Comparison of ENCODE assay signal across 18 cellular contexts in genomic region chr15:34644061-34644460, GRCh38.
DNase-seq lines count a peak whose midpoint lies in the region; FAIRE-seq and TF ChIP-seq lines count a peak whose summit lies in the region.
"Had no signal": no experiment of that assay in that cellular context is flagged by ENCODE, and none has a peak within 500 bp of the region (broad histone marks: within the 10 kb centered on the region; RNA-seq: fewer than 3 reads in every experiment).

No MANE protein-coding gene starts in this region.

- H3K9ac ChIP-seq in astrocyte (ENCODE audit: low read length), result no peak overlapping the region

- peaks cover 7% of the 10 kb centered on the region for H3K4me1 ChIP-seq in astrocyte (ENCODE audit: insufficient read depth, low read length)
- no peaks in the 10 kb centered on the region for H3K4me1 ChIP-seq in OCI-LY7 (ENCODE audit: insufficient read depth, low read length, poor library complexity, severe bottlenecking)

- H3K27me3 Mint-ChIP-seq in astrocyte (ENCODE audit: low read depth, unreplicated experiment) (no peaks in the 10 kb centered on the region), nephron progenitor cell (ENCODE audit: low read depth, poor library complexity) (peaks cover 11% of the 10 kb centered on the region)

- H3K4me2 ChIP-seq in astrocyte (ENCODE audit: low read length), result peak overlapping the region; percentile 43
- H3K4me2 ChIP-seq in OCI-LY7 (ENCODE audit: low read length), result no peak overlapping the region

- H3K27ac ChIP-seq in astrocyte (ENCODE audit: low read depth, low read length) (peak overlapping the region; percentile 55), OCI-LY7 (ENCODE audit: low read depth, low read length, poor library complexity, severe bottlenecking) (no peak overlapping the region)
- H3K27ac ChIP-seq: WERI-Rb-1 had no signal

- POLR2A ChIA-PET in OCI-LY7 (lab: Charles Lee), result no interaction called here

- CTCF ChIA-PET in OCI-LY7 (lab: Charles Lee; ENCODE audit: unreplicated experiment), result no interaction called here

- DNase-seq in A172 (ENCODE audit: low spot score) (peak; percentile 71), HCEC 1CT (peak; percentile 93), astrocyte (ENCODE audit: low read depth) (peak; percentile 91), glomerular visceral epithelial cell (ENCODE audit: extremely low spot score) (peak; percentile 33), SHP77 treated with DMSO at 0.1 percent for 48 hours (lab: John Stamatoyannopoulos, UW) (no peak), nephron progenitor cell (no peak), OCI-LY7 (ENCODE audit: low spot score) (no peak), HUDEP-2 (lab: John Stamatoyannopoulos, UW; ENCODE audit: unreplicated experiment in 76 of 76) (no peak)
- DNase-seq: DMS153, hippocampal formation, NCI-H1092 treated with DMSO at 0.1 percent for 48 hours, NCI-H524 treated with DMSO at 0.1 percent for 48 hours, nucleus accumbens, SHP77, trophoblast cell, WERI-Rb-1 had no signal

- no peaks in the 10 kb centered on the region for H3K9me3 ChIP-seq in astrocyte (ENCODE audit: insufficient read depth, low read depth, low read length)
- no peaks in the 10 kb centered on the region for H3K9me3 ChIP-seq in OCI-LY7 (ENCODE audit: low read length)

- H3K4me1 Mint-ChIP-seq in astrocyte (ENCODE audit: low read depth, unreplicated experiment) (peaks cover 11% of the 10 kb centered on the region), nephron progenitor cell (peaks cover 5% of the 10 kb centered on the region)

- H3K79me2 ChIP-seq in astrocyte (ENCODE audit: insufficient read depth, low read length), result no peaks in the 10 kb centered on the region
- H3K79me2 ChIP-seq in OCI-LY7 (ENCODE audit: insufficient read depth, low read depth, low read length), result no peaks in the 10 kb centered on the region

- H4K20me1 ChIP-seq in astrocyte (ENCODE audit: insufficient read depth, low read length), result no peaks in the 10 kb centered on the region
- H4K20me1 ChIP-seq in OCI-LY7 (ENCODE audit: insufficient read depth, low read length), result no peaks in the 10 kb centered on the region

- no peaks in the 10 kb centered on the region for H3K36me3 Mint-ChIP-seq in astrocyte (ENCODE audit: low read depth, unreplicated experiment)
- H3K36me3 Mint-ChIP-seq in nephron progenitor cell (ENCODE audit: low read depth), result no peaks in the 10 kb centered on the region

- H3K27me3 ChIP-seq in astrocyte (ENCODE audit: insufficient read depth, low read length), result no peaks in the 10 kb centered on the region

- H3K27ac Mint-ChIP-seq in astrocyte (ENCODE audit: unreplicated experiment) (peak overlapping the region; percentile 86), nephron progenitor cell (no peak overlapping the region)

- no peak for TF ChIP-seq CTCF in astrocyte (IDR thresholded peaks at IDR 0.05; ENCODE audit: insufficient read depth, low read depth, low read length)
- no peak for TF ChIP-seq CTCF in nephron progenitor cell (IDR thresholded peaks at IDR 0.05)
- TF ChIP-seq CTCF in OCI-LY7 (conservative IDR thresholded peaks at IDR 0.05; ENCODE audit: low read length), result no peak

- intact Hi-C loops in OCI-LY7 (cut with micrococcal nuclease; ENCODE audit: unreplicated experiment), result no loop called here

- H3K9me3 Mint-ChIP-seq in astrocyte (ENCODE audit: unreplicated experiment) (no peaks in the 10 kb centered on the region), nephron progenitor cell (peaks cover 7% of the 10 kb centered on the region)

- no peaks in the 10 kb centered on the region for H3K9me2 ChIP-seq in OCI-LY7 (ENCODE audit: insufficient read depth, low read length)

- H3K36me3 ChIP-seq in astrocyte (ENCODE audit: insufficient read depth, low read length), result no peaks in the 10 kb centered on the region
- no peaks in the 10 kb centered on the region for H3K36me3 ChIP-seq in OCI-LY7 (ENCODE audit: insufficient read depth, low read length)
- H3K36me3 ChIP-seq: WERI-Rb-1 had no signal

- H3K4me3 Mint-ChIP-seq in astrocyte (ENCODE audit: unreplicated experiment), result no peak overlapping the region
- H3K4me3 Mint-ChIP-seq in nephron progenitor cell, result no peak overlapping the region

- no TSS peak for BruUV-seq in OCI-LY7 (replicated peaks; lab: Mats Ljungman, UMichigan)

- FAIRE-seq in astrocyte (lab: Jason Lieb, UNC), result peak; percentile 78
- FAIRE-seq: H1 had no signal

- H3K4me3 ChIP-seq in astrocyte (ENCODE audit: insufficient read depth, low read depth, low read length), result no peak overlapping the region
- no peak overlapping the region for H3K4me3 ChIP-seq in OCI-LY7 (ENCODE audit: low read depth, low read length, poor library complexity, severe bottlenecking)
- H3K4me3 ChIP-seq: lung had no signal

- H2AFZ ChIP-seq in astrocyte (ENCODE audit: low read depth, low read length) (no peak overlapping the region), OCI-LY7 (ENCODE audit: low read length) (no peak overlapping the region)

Comparison
In these comparisons a context has a peak if more than half of its experiments do, and no peak if none do; other contexts are left out.
1. DNase-seq: peak in A172 (single experiment), HCEC 1CT (single experiment), astrocyte (single experiment) and glomerular visceral epithelial cell (single experiment); none in SHP77 treated with DMSO at 0.1 percent for 48 hours (single experiment), nephron progenitor cell (single experiment), OCI-LY7 (single experiment) and HUDEP-2 (0 of 76).